ENCODE assay signal across 9 cellular contexts in the genomic region with DNA sequence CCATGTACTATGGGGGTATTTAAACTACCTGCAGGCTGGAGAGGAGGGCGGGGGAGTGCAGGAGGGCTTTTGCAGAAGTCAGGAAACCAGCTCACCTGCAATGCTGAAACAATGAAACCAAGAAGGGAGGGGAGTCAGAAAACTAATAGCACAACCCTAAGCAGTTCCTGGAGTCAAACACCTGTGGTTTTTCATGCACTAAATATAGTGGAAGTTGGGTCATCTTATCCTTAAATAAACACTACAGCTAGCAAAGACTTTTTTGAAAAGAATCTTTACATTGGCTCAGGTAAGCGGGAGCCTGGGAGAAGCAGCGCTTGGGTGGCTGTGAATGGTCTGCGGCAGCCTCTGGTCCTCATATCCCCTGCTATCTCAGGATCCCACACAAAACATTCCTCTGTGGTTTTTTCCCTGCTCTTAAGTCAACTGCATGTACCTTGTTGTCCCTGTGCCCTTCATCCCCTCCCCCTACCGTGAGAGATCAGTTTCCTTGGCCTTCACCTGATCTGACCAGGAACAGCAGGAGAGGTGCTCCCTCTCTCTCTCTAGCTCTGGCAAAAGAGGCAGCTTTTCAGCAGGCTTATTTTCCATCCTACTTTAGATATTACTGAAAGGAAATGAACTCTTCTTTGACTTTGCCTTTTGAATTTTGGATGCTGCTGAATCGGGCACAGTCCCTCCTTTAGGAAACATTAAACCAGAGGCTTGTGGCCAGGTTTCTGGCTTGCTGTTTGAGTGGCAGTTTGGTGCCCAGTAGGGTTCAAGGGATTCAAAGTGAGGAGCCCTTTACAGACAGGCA. TPM values are rescaled to one million over a fixed set of nuclear protein-coding genes. Genes with fewer than 3 reads are reported as not detected.
DNase-seq lines count a peak whose midpoint lies in the region; ATAC-seq and TF ChIP-seq lines count a peak whose summit lies in the region.
"Had no signal": no experiment of that assay in that cellular context is flagged by ENCODE, and none has a peak within 500 bp of the region (broad histone marks: within the 10 kb centered on the region; RNA-seq: fewer than 3 reads in every experiment).

No MANE protein-coding gene starts in this region.

- H3K4me1 ChIP-seq in mesendoderm (ENCODE audit: control insufficient read depth, low read depth, low read length) = peaks cover 2% of the 10 kb centered on the region
- H3K4me1 ChIP-seq: colonic mucosa had no signal

- H3K79me1 ChIP-seq in mesendoderm (ENCODE audit: low read length) = no peaks in the 10 kb centered on the region

- H2BK5ac ChIP-seq in mesendoderm (ENCODE audit: low read length) = no peak overlapping the region

- no peak for TF ChIP-seq CTCF in GM12865 (IDR thresholded peaks at IDR 0.05; ENCODE audit: insufficient read depth, low read depth, low read length, missing control alignments)

- no peaks in the 10 kb centered on the region for H3K79me2 ChIP-seq in mesendoderm (ENCODE audit: control insufficient read depth, insufficient read depth, low read length)

- no peak overlapping the region for H4K8ac ChIP-seq in mesendoderm (ENCODE audit: low read depth, low read length)

- DNase-seq in GM12865 (ENCODE audit: low read depth) (peak; percentile 68), NCI-H510A treated with DMSO at 0.1 percent for 48 hours (lab: John Stamatoyannopoulos, UW) (peak; percentile 61), mesendoderm (no peak), GM03348 (ENCODE audit: low spot score) (no peak), caudate nucleus (lab: John Stamatoyannopoulos, UW) (no peak), NOMO-1 treated with DMSO at 0.1 percent for 48 hours (lab: John Stamatoyannopoulos, UW; ENCODE audit: unreplicated experiment) (no peak)
- no peak for DNase-seq in activated naive CD4-positive, alpha-beta T cell treated with anti-CD3 and anti-CD28 coated beads, Interleukin-2, amount 50 U/mL, for 16 hours
- DNase-seq: colonic mucosa had no signal

- H3K18ac ChIP-seq in mesendoderm (ENCODE audit: low read length) = no peak overlapping the region

- no peak overlapping the region for H2BK15ac ChIP-seq in mesendoderm (replicated peaks; ENCODE audit: low read depth)

- H3K56ac ChIP-seq in mesendoderm (ENCODE audit: low read length) = no peak overlapping the region

- H3K4me3 ChIP-seq in GM12865 (ENCODE audit: low read depth, low read length) (no peak overlapping the region), mesendoderm (ENCODE audit: low read length) (no peak overlapping the region)
- H3K4me3 ChIP-seq: colonic mucosa had no signal

- WGBS in mesendoderm (ENCODE audit: extremely low coverage, insufficient coverage, low lambda C conversion rate) = no CpG with 5 or more reads among the region's 6 CpGs

- H3K9ac ChIP-seq in mesendoderm (ENCODE audit: low read length) = no peak overlapping the region

- no peaks in the 10 kb centered on the region for H3K27me3 ChIP-seq in mesendoderm (ENCODE audit: insufficient read depth, low read length, poor library complexity)
- H3K27me3 ChIP-seq: colonic mucosa had no signal

- no peak overlapping the region for H4K5ac ChIP-seq in mesendoderm (ENCODE audit: low read length)

- no peak overlapping the region for H2AK5ac ChIP-seq in mesendoderm (ENCODE audit: low read length)

- ATAC-seq in GM21717 (IDR thresholded peaks at IDR 0.05; ENCODE audit: unreplicated experiment) = peak; percentile 46

- peak overlapping the region; percentile 18 for H3K23ac ChIP-seq in mesendoderm (ENCODE audit: low read length)

- H3K4ac ChIP-seq in mesendoderm (ENCODE audit: low read depth, low read length) = no peak overlapping the region

- no peak overlapping the region for H2BK120ac ChIP-seq in mesendoderm (ENCODE audit: low read depth, low read length)

- H3K4me2 ChIP-seq in mesendoderm (ENCODE audit: low read length) = no peak overlapping the region

- H3K27ac ChIP-seq in mesendoderm (ENCODE audit: low read depth, low read length) (no peak overlapping the region), caudate nucleus (ENCODE audit: low read depth, low read length) (no peak overlapping the region)
- H3K27ac ChIP-seq: colonic mucosa had no signal

- no peaks in the 10 kb centered on the region for H3K36me3 ChIP-seq in mesendoderm (ENCODE audit: control insufficient read depth, insufficient read depth, low read length)
- H3K36me3 ChIP-seq: colonic mucosa had no signal

RNA-seq across cellular contexts. Expression of a gene that starts 26.6 kb away (rescaled TPM):
- 0.18 TPM for polyA plus RNA-seq in mesendoderm (2013, experiment 1 of 2)
- polyA plus RNA-seq in mesendoderm (2013, experiment 2 of 2) = 0.22 TPM

Comparison
In these comparisons a context has a peak if more than half of its experiments do, and no peak if none do; other contexts are left out.
1. DNase-seq: peak in GM12865 (single experiment) and NCI-H510A treated with DMSO at 0.1 percent for 48 hours (single experiment); none in mesendoderm (single experiment), GM03348 (single experiment), activated naive CD4-positive, alpha-beta T cell treated with anti-CD3 and anti-CD28 coated beads, Interleukin-2, amount 50 U/mL, for 16 hours (single experiment), caudate nucleus (0 of 61) and NOMO-1 treated with DMSO at 0.1 percent for 48 hours (single experiment).